Comparison of ENCODE assay signal across 8 cellular contexts in genomic region chr3:16174389-16174788, GRCh38. TPM values are rescaled to one million over a fixed set of nuclear protein-coding genes. Genes with fewer than 3 reads are reported as not detected.
DNase-seq lines count a peak whose midpoint lies in the region; ATAC-seq, FAIRE-seq and TF ChIP-seq lines count a peak whose summit lies in the region.

Gene GALNT15, plus strand, starts transcription at chr3:16174680. Its CDS starts 472 bp downstream, at chr3:16175152.

- intact Hi-C loops in dorsolateral prefrontal cortex (cut with DNase I): loop anchor here (1.0 to 10.0 kb wide), 7 partner anchors 57 to 570 kb away; partner anchors contain the start of genes BTD (in 1 of the 2) and HACL1 (in 1 of the 2)
- intact Hi-C loops in lower leg skin (cut with DNase I; ENCODE audit: low total_unique reads): no loop called here

- WGBS in lower leg skin, 2 donors: 4 to 13% methylated on average over 8 of the region's 8 CpGs

- H3K9me3 ChIP-seq in thoracic aorta: no peaks in the 10 kb centered on the region
- no peaks in the 10 kb centered on the region for H3K9me3 ChIP-seq in effector memory CD4-positive, alpha-beta T cell (ENCODE audit: control insufficient read depth, low read length)

- TF ChIP-seq CTCF in dorsolateral prefrontal cortex (IDR thresholded peaks at IDR 0.05 in 54 of 56, conservative IDR thresholded peaks at IDR 0.05 in 2 of 56; ENCODE audit: low read depth in 1 of 56, partially characterized antibody in 56 of 56): peak in 13 of 56 donors; percentile 8 to 41 (median 19)
- TF ChIP-seq CTCF in lower leg skin (IDR thresholded peaks at IDR 0.05): no peak
- TF ChIP-seq CTCF in thoracic aorta (IDR thresholded peaks at IDR 0.05): no peak

- no peak for FAIRE-seq in urothelium cell line (lab: Jason Lieb, UNC)

- H3K27me3 ChIP-seq in dorsolateral prefrontal cortex (no peaks in the 10 kb centered on the region), thoracic aorta (replicated peaks; ENCODE audit: insufficient read depth) (no peaks in the 10 kb centered on the region)
- H3K27me3 ChIP-seq in effector memory CD4-positive, alpha-beta T cell (replicated peaks; ENCODE audit: control insufficient read depth, insufficient read depth, low read length, poor library complexity, severe bottlenecking): peaks cover 2% of the 10 kb centered on the region

- no peaks in the 10 kb centered on the region for H3K36me3 ChIP-seq in thoracic aorta
- H3K36me3 ChIP-seq in effector memory CD4-positive, alpha-beta T cell (ENCODE audit: control insufficient read depth, insufficient read depth, low read length): no peaks in the 10 kb centered on the region

- peak within 1 kb of the TSS; percentile 65 to 97 (median 91) for H3K27ac ChIP-seq in dorsolateral prefrontal cortex
- H3K27ac ChIP-seq in thoracic aorta: peak within 1 kb of the TSS; percentile 64 to 65
- H3K27ac ChIP-seq in effector memory CD4-positive, alpha-beta T cell (ENCODE audit: insufficient read depth, low read length, poor library complexity, severe bottlenecking): no peak within 1 kb of the TSS

- TF ChIP-seq POLR2A in lower leg skin (IDR thresholded peaks at IDR 0.05): peak in 1 of 2 donors; percentile 16

- H3K4me3 ChIP-seq in dorsolateral prefrontal cortex: peak within 1 kb of the TSS; percentile 36 to 75 (median 57)
- peak within 1 kb of the TSS; percentile 53 for H3K4me3 ChIP-seq in lower leg skin (ENCODE audit: low read depth, poor library complexity, severe bottlenecking)
- H3K4me3 ChIP-seq in thoracic aorta: peak within 1 kb of the TSS; percentile 65
- no peak within 1 kb of the TSS for H3K4me3 ChIP-seq in effector memory CD4-positive, alpha-beta T cell (ENCODE audit: insufficient read depth, low read depth, low read length, poor library complexity, severe bottlenecking)

- DNase-seq in NCI-H446 treated with DMSO at 0.1 percent for 48 hours (lab: John Stamatoyannopoulos, UW) (peak; percentile 52), dorsolateral prefrontal cortex (peak; percentile 75 to 95 (median 92)), lower leg skin (ENCODE audit: low spot score in 2 of 2) (peak; percentile 89 to 98), thoracic aorta (ENCODE audit: low spot score) (peak; percentile 78), DMS153 (lab: John Stamatoyannopoulos, UW) (no peak), urothelium cell line (ENCODE audit: low spot score) (no peak)
- no peak for DNase-seq in effector memory CD4-positive, alpha-beta T cell

- peaks cover 8 to 43% of the 10 kb centered on the region in 2 donors for H3K4me1 ChIP-seq in thoracic aorta (ENCODE audit: control insufficient read depth in 1 of 2, low read depth in 2 of 2)
- H3K4me1 ChIP-seq in effector memory CD4-positive, alpha-beta T cell (ENCODE audit: control insufficient read depth, insufficient read depth, low read length, poor library complexity, severe bottlenecking): no peaks in the 10 kb centered on the region

- ATAC-seq in thoracic aorta (ENCODE audit: insufficient number of reproducible peaks, low FRiP score, low read depth): peak; percentile 89
- ATAC-seq in HG03378 (IDR thresholded peaks at IDR 0.05; ENCODE audit: unreplicated experiment): no peak

RNA-seq across cellular contexts. Expression of gene GALNT15, which starts in this region (rescaled TPM):
- total RNA-seq in dorsolateral prefrontal cortex: 100 to 1,000 TPM in 15 of 120 experiments, 10 to 100 TPM in 105; 16.5 to 176 (median 55.2) TPM
- total RNA-seq in lower leg skin: 100 to 1,000 TPM in 1 of 4 donors, 10 to 100 TPM in 3; 75.3 to 133 (median 84.5) TPM
- 100 to 1,000 TPM; 157 to 167 TPM for total RNA-seq in thoracic aorta

Comparison
In these comparisons a context has a peak if more than half of its experiments do, and no peak if none do; other contexts are left out.
1. DNase-seq: peak in NCI-H446 treated with DMSO at 0.1 percent for 48 hours (single experiment), dorsolateral prefrontal cortex (10 of 10), lower leg skin (2 of 2) and thoracic aorta (single experiment); none in DMS153 (single experiment), effector memory CD4-positive, alpha-beta T cell (0 of 3) and urothelium cell line (single experiment).